17 cellular contexts compared by ENCODE assay signal in genomic region chr1:216523449-216524190, GRCh38.
DNase-seq lines count a peak whose midpoint lies in the region; ATAC-seq and TF ChIP-seq lines count a peak whose summit lies in the region.
"Had no signal": no experiment of that assay in that cellular context is flagged by ENCODE, and none has a peak within 500 bp of the region (broad histone marks: within the 10 kb centered on the region; RNA-seq: fewer than 3 reads in every experiment).

No MANE protein-coding gene starts in this region.

- no peak overlapping the region for H3K27ac ChIP-seq in GM23248
- H3K27ac ChIP-seq in body of pancreas: no peak overlapping the region
- H3K27ac ChIP-seq: vagina had no signal

- H2AFZ ChIP-seq in GM23248: no peak overlapping the region

- H3K9me3 ChIP-seq in GM23248 (ENCODE audit: low read depth): no peaks in the 10 kb centered on the region
- no peaks in the 10 kb centered on the region for H3K9me3 ChIP-seq in body of pancreas
- H3K9me3 ChIP-seq: vagina had no signal

- no peaks in the 10 kb centered on the region for H3K27me3 ChIP-seq in GM23248 (replicated peaks; ENCODE audit: insufficient read depth)
- no peaks in the 10 kb centered on the region for H3K27me3 ChIP-seq in body of pancreas
- H3K27me3 ChIP-seq: vagina had no signal

- H3K36me3 ChIP-seq in GM23248 (ENCODE audit: low read depth): no peaks in the 10 kb centered on the region
- H3K36me3 ChIP-seq in body of pancreas (replicated peaks in 1 of 2; ENCODE audit: insufficient read depth in 1 of 2, low read depth in 2 of 2): no peaks in the 10 kb centered on the region
- H3K36me3 ChIP-seq: vagina had no signal

- DNase-seq in AG10803 (ENCODE audit: low read depth) (peak; percentile 6), GM23248 (peak; percentile 40), amniotic epithelial cell (ENCODE audit: low read depth) (peak; percentile 53), fibroblast of villous mesenchyme (ENCODE audit: low read depth) (peak; percentile 55), ecto neural progenitor cell (ENCODE audit: low spot score) (no peak), NCI-H1048 (lab: John Stamatoyannopoulos, UW) (no peak), body of pancreas (no peak)
- no peak for DNase-seq in activated effector memory CD4-positive, alpha-beta T cell treated with anti-CD3 and anti-CD28 coated beads, Interleukin-2, amount 50 U/mL, for 16 hours
- DNase-seq: activated CD4-positive, alpha-beta T cell treated with anti-CD3 and anti-CD28 coated beads, Interleukin-2, amount 50 U/mL, for 4 hours; activated naive CD8-positive, alpha-beta T cell treated with anti-CD3 and anti-CD28 coated beads, Interleukin-2, amount 10 ng/mL, durations not matched to agents 7 days and 5 days; activated T-cell treated with anti-CD3 and anti-CD28 coated beads, Interleukin-2, amount 50 U/mL, for 24 hours; COR-L47; mesendoderm; MV-4-11; NCI-H82; stimulated activated CD4-positive, alpha-beta T cell treated with anti-CD3 and anti-CD28 coated beads, Interleukin-1b, Interleukin-23, amount 100 ng/mL, for 48 hours had no signal

- no peaks in the 10 kb centered on the region for H3K9me2 ChIP-seq in GM23248 (ENCODE audit: insufficient read depth)

- H3K9ac ChIP-seq in GM23248: no peak overlapping the region

- H3K4me3 ChIP-seq in AG10803 (ENCODE audit: low read length): no peak overlapping the region
- H3K4me3 ChIP-seq in GM23248: no peak overlapping the region
- H3K4me3 ChIP-seq in fibroblast of villous mesenchyme (ENCODE audit: low read depth, low read length): no peak overlapping the region
- no peak overlapping the region for H3K4me3 ChIP-seq in body of pancreas
- H3K4me3 ChIP-seq: vagina had no signal

- no peaks in the 10 kb centered on the region for H3K79me2 ChIP-seq in GM23248 (ENCODE audit: insufficient read depth)

- no peaks in the 10 kb centered on the region for H3K4me1 ChIP-seq in GM23248 (ENCODE audit: insufficient read depth)
- H3K4me1 ChIP-seq in body of pancreas: peaks cover 4% of the 10 kb centered on the region
- H3K4me1 ChIP-seq: vagina had no signal

- intact Hi-C loops in body of pancreas (cut with DNase I): no loop called here

- H4K20me1 ChIP-seq in GM23248 (ENCODE audit: insufficient read depth): no peaks in the 10 kb centered on the region

- H3F3A ChIP-seq in GM23248 (ENCODE audit: insufficient read depth): no peaks in the 10 kb centered on the region

- no peak for TF ChIP-seq POLR2A in body of pancreas (IDR thresholded peaks at IDR 0.05)

- in situ Hi-C loops in GM23248 (cut with MboI): no loop called here

- no peak overlapping the region for H3K4me2 ChIP-seq in GM23248 (ENCODE audit: unreplicated experiment)

- ATAC-seq in body of pancreas: no peak

- TF ChIP-seq CTCF in AG10803 (conservative IDR thresholded peaks at IDR 0.05; ENCODE audit: low read length): no peak
- no peak for TF ChIP-seq CTCF in fibroblast of villous mesenchyme (IDR thresholded peaks at IDR 0.05; ENCODE audit: insufficient read depth, low read depth, low read length)
- TF ChIP-seq CTCF in body of pancreas (IDR thresholded peaks at IDR 0.05): no peak

- WGBS in GM23248 (ENCODE audit: low coverage in 1 of 2, low lambda C conversion rate in 2 of 2, missing lambda C conversion rate in 2 of 2), 2 experiments: 4 to 5% methylated on average over 4 of the region's 4 CpGs
- 39 to 52% methylated on average over 4 of the region's 4 CpGs for WGBS in body of pancreas, 2 donors

Comparison
In these comparisons a context has a peak if more than half of its experiments do, and no peak if none do; other contexts are left out.
1. DNase-seq: peak in AG10803 (single experiment), GM23248 (single experiment), amniotic epithelial cell (single experiment) and fibroblast of villous mesenchyme (single experiment); none in ecto neural progenitor cell (single experiment), NCI-H1048 (single experiment), activated effector memory CD4-positive, alpha-beta T cell treated with anti-CD3 and anti-CD28 coated beads, Interleukin-2, amount 50 U/mL, for 16 hours (single experiment) and body of pancreas (0 of 4).